In genomic region chr2:63587814-63588384, GRCh38 we compare ENCODE assay signal across 8 cellular contexts. TPM values are rescaled to one million over a fixed set of nuclear protein-coding genes. Genes with fewer than 3 reads are reported as not detected.
DNase-seq lines count a peak whose midpoint lies in the region; ATAC-seq, FAIRE-seq and TF ChIP-seq lines count a peak whose summit lies in the region.

No MANE protein-coding gene starts in this region.

- TF ChIP-seq CTCF in 22Rv1 (IDR thresholded peaks at IDR 0.05) (no peak), WI38 (IDR thresholded peaks at IDR 0.05; ENCODE audit: low read depth, low read length) (no peak), heart right ventricle (IDR thresholded peaks at IDR 0.05) (no peak)

- intact Hi-C loops in heart right ventricle (cut with DNase I): loop anchor here in 1 of 10 donors (10.0 kb wide), 1 partner anchor 257 kb away; the partner anchor contains the start of gene UGP2

- H3K4me3 ChIP-seq in WI38 (ENCODE audit: low read depth, low read length) (peak overlapping the region; percentile 95), heart right ventricle (peak overlapping the region; percentile 66 to 92 (median 84)), small intestine (ENCODE audit: low read depth in 1 of 2, low read length in 2 of 2) (peak overlapping the region; percentile 64 to 72)

- H3K9me3 ChIP-seq in heart right ventricle: no peaks in the 10 kb centered on the region
- no peaks in the 10 kb centered on the region for H3K9me3 ChIP-seq in small intestine (ENCODE audit: control insufficient read depth, low read depth)

- H3K27ac ChIP-seq in 22Rv1 (peak overlapping the region; percentile 88), heart right ventricle (peak overlapping the region; percentile 85 to 98 (median 95)), small intestine (ENCODE audit: low read depth in 1 of 2, low read length in 1 of 2) (peak overlapping the region; percentile 47 to 91)

- DNase-seq in heart right ventricle (no peak), small intestine (no peak), dedifferentiated amniotic fluid mesenchymal stem cell (ENCODE audit: extremely low spot score) (no peak), cerebellum (ENCODE audit: low spot score) (no peak)
- no peak for DNase-seq in stimulated activated CD4-positive, alpha-beta T cell treated with anti-CD3 and anti-CD28 coated beads, Interleukin-1b, Interleukin-23, amount 100 ng/mL, for 48 hours

- peaks cover 0 to 57% (median 32%) of the 10 kb centered on the region in 9 donors for H3K4me1 ChIP-seq in heart right ventricle
- H3K4me1 ChIP-seq in small intestine (ENCODE audit: control insufficient read depth in 2 of 2, insufficient read depth in 1 of 2, low read depth in 1 of 2, low read length in 1 of 2): peaks cover 2 to 8% of the 10 kb centered on the region in 2 donors

- ATAC-seq in GM21515 (IDR thresholded peaks at IDR 0.05; ENCODE audit: unreplicated experiment) (peak; percentile 2), heart right ventricle (peak in 7 of 8 donors; percentile 0 to 54 (median 41))

- WGBS in heart right ventricle, 2 donors: 0% methylated on average over 33 of the region's 33 CpGs
- WGBS in small intestine, 3 donors: 0 to 1% (median 0%) methylated on average over 32 to 33 of the region's 33 CpGs

- H3K27me3 ChIP-seq in heart right ventricle (no peaks in the 10 kb centered on the region), small intestine (ENCODE audit: control insufficient read depth in 2 of 2, insufficient read depth in 2 of 2, low read length in 2 of 2) (no peaks in the 10 kb centered on the region)

- FAIRE-seq in small intestine (lab: Jason Lieb, UNC): no peak

- H3K36me3 ChIP-seq in heart right ventricle (peaks cover 0 to 21% (median 0%) of the 10 kb centered on the region in 9 donors), small intestine (ENCODE audit: control insufficient read depth in 2 of 2, insufficient read depth in 2 of 2, low read length in 2 of 2) (no peaks in the 10 kb centered on the region)

RNA-seq across cellular contexts. Expression of gene WDPCP, which starts 0.4 kb away (rescaled TPM):
- total RNA-seq in heart right ventricle (10 to 100 TPM; 10.3 to 36.6 (median 23.5) TPM), cerebellum (34.7 TPM)
- polyA plus RNA-seq in heart right ventricle (1 to 10 TPM; 3.7 to 3.9 TPM), small intestine (1 to 10 TPM; 1.1 to 1.6 (median 1.4) TPM)

RNA-seq across cellular contexts. Expression of gene MDH1, which starts 0.9 kb away (rescaled TPM):
- total RNA-seq in heart right ventricle (1,000 to 10,000 TPM; 1,047 to 1,698 (median 1,599) TPM), cerebellum (123 TPM)
- polyA plus RNA-seq in heart right ventricle (1,000 to 10,000 TPM; 1,017 to 1,192 TPM), small intestine (100 to 1,000 TPM; 237 to 401 (median 248) TPM)
